In genomic region chr20:50146732-50147662, GRCh38 we compare ENCODE assay signal across 8 cellular contexts. TPM values are rescaled to one million over a fixed set of nuclear protein-coding genes. Genes with fewer than 3 reads are reported as not detected.
DNase-seq lines count a peak whose midpoint lies in the region; ATAC-seq and TF ChIP-seq lines count a peak whose summit lies in the region.

No MANE protein-coding gene starts in this region.

- peaks cover 0 to 10% of the 10 kb centered on the region in 2 donors for H3K36me3 ChIP-seq in gastrocnemius medialis

- ATAC-seq in GM21367 (IDR thresholded peaks at IDR 0.05; ENCODE audit: unreplicated experiment) (peak; percentile 52), gastrocnemius medialis (peak; percentile 50 to 55)

- intact Hi-C loops in gastrocnemius medialis (cut with DNase I; ENCODE audit: low total_unique reads), result no loop called here

- H3K9me3 ChIP-seq in AG04450 (ENCODE audit: control insufficient read depth, insufficient read depth, low read length) (no peaks in the 10 kb centered on the region), gastrocnemius medialis (no peaks in the 10 kb centered on the region)

- DNase-seq in AG04450 (ENCODE audit: low read depth, low spot score) (no peak), NCI-H2029 treated with DMSO at 0.1 percent for 48 hours (lab: John Stamatoyannopoulos, UW) (peak; percentile 53), activated T-cell treated with anti-CD3 and anti-CD28 coated beads for 1 hour (ENCODE audit: low read depth) (peak; percentile 62), fibroblast of peridontal ligament (ENCODE audit: extremely low read depth) (peak; percentile 24), gastrocnemius medialis (peak; percentile 55 to 73), SK-N-DZ (ENCODE audit: low spot score) (no peak), EL (no peak)

- TF ChIP-seq CTCF in AG04450 (IDR thresholded peaks at IDR 0.05; ENCODE audit: low read depth, low read length) (no peak), gastrocnemius medialis (IDR thresholded peaks at IDR 0.05 in 4 of 5, conservative IDR thresholded peaks at IDR 0.05 in 1 of 5) (no peak)

- POLR2A ChIA-PET in AG04450 (lab: Yijun Ruan, JAX), result interaction anchor here (0.6 to 1.1 kb wide), 2 partner anchors 19 to 942 kb away, joined by 4 to 5 read pairs; no protein-coding TSS in a partner anchor

- CTCF ChIA-PET in AG04450 (lab: Charles Lee), result interaction anchor here (1.1 to 1.4 kb wide), 4 partner anchors 22 to 76 kb away, joined by 4 to 6 read pairs (median 4); no protein-coding TSS in a partner anchor

- no peak overlapping the region for H3K4me3 ChIP-seq in AG04450 (ENCODE audit: low read depth, low read length)
- peak overlapping the region in 1 of 4 donors; percentile 28 for H3K4me3 ChIP-seq in gastrocnemius medialis

- TF ChIP-seq POLR2A in gastrocnemius medialis (IDR thresholded peaks at IDR 0.05), result peak; percentile 3 to 55

- in situ Hi-C loops in gastrocnemius medialis (cut with MboI; ENCODE audit: low sequenced_read_pairs in 4 of 4), result no loop called here

- peaks cover 52 to 62% of the 10 kb centered on the region in 2 donors for H3K4me1 ChIP-seq in gastrocnemius medialis

- no peaks in the 10 kb centered on the region for H3K27me3 ChIP-seq in AG04450 (ENCODE audit: control insufficient read depth, insufficient read depth, low read length)
- no peaks in the 10 kb centered on the region for H3K27me3 ChIP-seq in gastrocnemius medialis

- H3K27ac ChIP-seq in AG04450 (ENCODE audit: low read depth, low read length), result peak overlapping the region; percentile 47
- H3K27ac ChIP-seq in gastrocnemius medialis, result peak overlapping the region; percentile 91 to 96 (median 94)

RNA-seq across cellular contexts. Expression of gene PEDS1, which starts 6.5 kb away (rescaled TPM):
- 24.7 and 34.1 TPM in 2 replicates for polyA plus RNA-seq in AG04450 (2011; rRNA removed)
- 59.3 and 77.2 TPM in 2 replicates for polyA minus RNA-seq in AG04450 (2011; rRNA and poly(A)+ RNA removed)
- 10 to 100 TPM; 33.2 to 77.9 (median 38.2) TPM for total RNA-seq in gastrocnemius medialis
- polyA plus RNA-seq in SK-N-DZ (2014; cell fraction: cytosol; rRNA removed), result 39.0 and 41.6 TPM in 2 replicates
- polyA plus RNA-seq in SK-N-DZ (2014; cell fraction: nucleus; rRNA removed), result 19.4 and 20.3 TPM in 2 replicates

RNA-seq across cellular contexts. Expression of gene UBE2V1, which starts 34.0 kb away (rescaled TPM):
- 148 and 171 TPM in 2 replicates for polyA plus RNA-seq in AG04450 (2011; rRNA removed)
- polyA minus RNA-seq in AG04450 (2011; rRNA and poly(A)+ RNA removed), result 87.4 and 99.3 TPM in 2 replicates
- 10 to 100 TPM; 37.6 to 58.5 (median 46.9) TPM for total RNA-seq in gastrocnemius medialis
- 79.0 and 79.5 TPM in 2 replicates for polyA plus RNA-seq in SK-N-DZ (2014; cell fraction: cytosol; rRNA removed)
- polyA plus RNA-seq in SK-N-DZ (2014; cell fraction: nucleus; rRNA removed), result 52.4 and 140 TPM in 2 replicates

RNA-seq across cellular contexts. Expression of gene CEBPB, which starts 43.6 kb away (rescaled TPM):
- polyA plus RNA-seq in AG04450 (2011; rRNA removed), result 19.1 and 23.6 TPM in 2 replicates
- 10.8 and 13.6 TPM in 2 replicates for polyA minus RNA-seq in AG04450 (2011; rRNA and poly(A)+ RNA removed)
- 100 to 1,000 TPM; 219 to 434 (median 321) TPM for total RNA-seq in gastrocnemius medialis
- polyA plus RNA-seq in SK-N-DZ (2014; cell fraction: cytosol; rRNA removed), result 13.0 and 16.6 TPM in 2 replicates
- polyA plus RNA-seq in SK-N-DZ (2014; cell fraction: nucleus; rRNA removed), result 9.2 and 13.7 TPM in 2 replicates

Comparison
In these comparisons a context has a peak if more than half of its experiments do, and no peak if none do; other contexts are left out.
1. DNase-seq: peak in NCI-H2029 treated with DMSO at 0.1 percent for 48 hours (single experiment), activated T-cell treated with anti-CD3 and anti-CD28 coated beads for 1 hour (single experiment), fibroblast of peridontal ligament (single experiment) and gastrocnemius medialis (2 of 2); none in AG04450 (single experiment), SK-N-DZ (single experiment) and EL (single experiment).